ENCODE assay signal across 18 cellular contexts in the genomic region with DNA sequence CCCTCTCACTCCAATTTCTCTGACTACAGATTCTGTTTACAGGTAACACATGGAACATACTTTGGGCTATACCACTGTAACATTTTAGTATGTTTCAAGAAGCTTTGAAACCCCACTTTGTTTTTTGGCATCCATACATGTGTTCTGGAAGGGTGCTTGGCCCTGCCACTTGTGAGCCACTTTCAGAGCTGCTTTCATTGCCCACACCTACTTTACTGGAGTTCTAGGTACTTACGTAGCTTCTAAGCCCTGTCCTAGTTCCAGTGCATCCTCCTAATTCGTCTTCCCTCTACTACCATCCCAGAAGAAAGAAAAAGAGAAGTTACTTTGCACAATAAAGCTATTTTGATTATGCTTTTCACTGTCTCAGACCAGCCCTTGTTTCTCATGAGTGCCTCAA. TPM values are rescaled to one million over a fixed set of nuclear protein-coding genes. Genes with fewer than 3 reads are reported as not detected.
DNase-seq lines count a peak whose midpoint lies in the region; ATAC-seq and TF ChIP-seq lines count a peak whose summit lies in the region.
"Had no signal": no experiment of that assay in that cellular context is flagged by ENCODE, and none has a peak within 500 bp of the region (broad histone marks: within the 10 kb centered on the region; RNA-seq: fewer than 3 reads in every experiment).

No MANE protein-coding gene starts in this region.

- H3K4me1 ChIP-seq in HUES64 (ENCODE audit: insufficient read depth, low read length) (peaks cover 16% of the 10 kb centered on the region), iPS-20b (ENCODE audit: insufficient read depth, low read length) (peaks cover 16% of the 10 kb centered on the region), skeletal muscle satellite cell (ENCODE audit: control insufficient read depth, insufficient read depth, low read length) (peaks cover 11% of the 10 kb centered on the region)

- 0 out of 2 replicates have a peak, but pooled peaks cover under 1% of the 10 kb centered on the region for H3K36me3 ChIP-seq in HUES64 (ENCODE audit: insufficient read depth, low read length)
- H3K36me3 ChIP-seq in iPS-20b (ENCODE audit: insufficient read depth, low read depth, low read length): no peaks in the 10 kb centered on the region
- peaks cover 5% of the 10 kb centered on the region for H3K36me3 ChIP-seq in skeletal muscle satellite cell (ENCODE audit: insufficient read depth, low read length)

- intact Hi-C loops in natural killer cell (cut with micrococcal nuclease): no loop called here

- 74% methylated on average over 2 of the region's 2 CpGs for WGBS in HUES64

- ATAC-seq in esophagus mucosa (no peak), natural killer cell (no peak), HG02973 (IDR thresholded peaks at IDR 0.05; ENCODE audit: unreplicated experiment) (no peak)
- ATAC-seq: activated naive CD4-positive, alpha-beta T cell treated with anti-CD3 and anti-CD28 coated beads, Interleukin-2, amount 50 U/mL, for 72 hours; activated T-cell treated with anti-CD3 and anti-CD28 coated beads, Interleukin-2, amount 50 U/mL, for 4 hours; effector memory CD8-positive, alpha-beta T cell had no signal

- peaks cover 0 to 3% (median 0%) of the 10 kb centered on the region in 5 experiments for H3K9me3 Mint-ChIP-seq in brain
- no peaks in the 10 kb centered on the region for H3K9me3 Mint-ChIP-seq in natural killer cell
- H3K9me3 Mint-ChIP-seq: activated CD4-positive, alpha-beta memory T cell treated with anti-CD3 and anti-CD28 coated beads, Interleukin-2, amount 10 ng/mL, durations not matched to agents 7 days and 5 days; activated naive CD4-positive, alpha-beta T cell treated with anti-CD3 and anti-CD28 coated beads, Interleukin-2, amount 50 U/mL, for 72 hours; activated T-cell treated with anti-CD3 and anti-CD28 coated beads, Interleukin-2, amount 50 U/mL, for 4 hours; effector memory CD8-positive, alpha-beta T cell; IgD-negative memory B cell; type B pancreatic cell had no signal

- no peak overlapping the region for H3K4me3 ChIP-seq in HUES64 (ENCODE audit: low read length)
- H3K4me3 ChIP-seq in iPS-20b (ENCODE audit: low read length): peak overlapping the region; percentile 46; the same call in 1 of the 2 replicates
- H3K4me3 ChIP-seq in skeletal muscle satellite cell (ENCODE audit: low read length): no peak overlapping the region

- H3K27me3 ChIP-seq in HUES64 (ENCODE audit: insufficient read depth, low read length) (no peaks in the 10 kb centered on the region), iPS-20b (ENCODE audit: insufficient read depth, low read length) (no peaks in the 10 kb centered on the region), skeletal muscle satellite cell (ENCODE audit: control insufficient read depth, insufficient read depth, low read length) (no peaks in the 10 kb centered on the region)

- H3K9ac ChIP-seq in HUES64 (ENCODE audit: low read depth, low read length) (0 out of 2 replicates have a peak overlapping the region, but pooled peaks have one; percentile 13), iPS-20b (ENCODE audit: low read depth, low read length) (peak overlapping the region; percentile 90; the same call in 1 of the 2 replicates), skeletal muscle satellite cell (ENCODE audit: low read depth, low read length) (no peak overlapping the region)

- H3K4me3 Mint-ChIP-seq in brain (no peak overlapping the region), natural killer cell (no peak overlapping the region)
- H3K4me3 Mint-ChIP-seq: activated CD4-positive, alpha-beta memory T cell treated with anti-CD3 and anti-CD28 coated beads, Interleukin-2, amount 10 ng/mL, durations not matched to agents 7 days and 5 days; activated T-cell treated with anti-CD3 and anti-CD28 coated beads, Interleukin-2, amount 50 U/mL, for 4 hours; effector memory CD8-positive, alpha-beta T cell; IgD-negative memory B cell had no signal

- peak overlapping the region; percentile 56 for H3K27ac ChIP-seq in HUES64 (ENCODE audit: low read depth, low read length)
- peak overlapping the region; percentile 95 for H3K27ac ChIP-seq in iPS-20b (ENCODE audit: low read length)

- H3K36me3 Mint-ChIP-seq in brain: peaks cover 3% of the 10 kb centered on the region
- no peaks in the 10 kb centered on the region for H3K36me3 Mint-ChIP-seq in natural killer cell
- H3K36me3 Mint-ChIP-seq: activated naive CD4-positive, alpha-beta T cell treated with anti-CD3 and anti-CD28 coated beads, Interleukin-2, amount 50 U/mL, for 72 hours had no signal

- peaks cover 38% of the 10 kb centered on the region for H3K4me1 Mint-ChIP-seq in brain
- H3K4me1 Mint-ChIP-seq in natural killer cell: peaks cover 0 to 4% of the 10 kb centered on the region in 2 donors
- H3K4me1 Mint-ChIP-seq: IgD-negative memory B cell had no signal

- no peak for TF ChIP-seq CTCF in brain (conservative IDR thresholded peaks at IDR 0.05)
- no peak for TF ChIP-seq CTCF in natural killer cell (IDR thresholded peaks at IDR 0.05)

- DNase-seq in natural killer cell (no peak), medulla oblongata (ENCODE audit: extremely low spot score) (no peak)
- DNase-seq: activated CD4-positive, alpha-beta memory T cell treated with anti-CD3 and anti-CD28 coated beads, Interleukin-2, amount 10 ng/mL, durations not matched to agents 7 days and 5 days; activated T-cell treated with anti-CD3 and anti-CD28 coated beads, Interleukin-2, amount 50 U/mL, for 4 hours; effector memory CD8-positive, alpha-beta T cell; NCI-H774; SW 1271 had no signal

- H3K27me3 Mint-ChIP-seq in brain (no peaks in the 10 kb centered on the region), natural killer cell (ENCODE audit: low read depth in 2 of 2) (no peaks in the 10 kb centered on the region)
- H3K27me3 Mint-ChIP-seq: activated CD4-positive, alpha-beta memory T cell treated with anti-CD3 and anti-CD28 coated beads, Interleukin-2, amount 10 ng/mL, durations not matched to agents 7 days and 5 days; effector memory CD8-positive, alpha-beta T cell; IgD-negative memory B cell; type B pancreatic cell had no signal

- H3K27ac Mint-ChIP-seq in brain (peak overlapping the region; percentile 80 to 97 (median 94)), natural killer cell (no peak overlapping the region)
- H3K27ac Mint-ChIP-seq: activated CD4-positive, alpha-beta memory T cell treated with anti-CD3 and anti-CD28 coated beads, Interleukin-2, amount 10 ng/mL, durations not matched to agents 7 days and 5 days; activated naive CD4-positive, alpha-beta T cell treated with anti-CD3 and anti-CD28 coated beads, Interleukin-2, amount 50 U/mL, for 72 hours; effector memory CD8-positive, alpha-beta T cell; IgD-negative memory B cell had no signal

- H3K4me2 ChIP-seq in skeletal muscle satellite cell (ENCODE audit: low read length): peak overlapping the region; percentile 60

- H3K9me3 ChIP-seq in HUES64 (ENCODE audit: insufficient read depth, low read depth, low read length) (no peaks in the 10 kb centered on the region), iPS-20b (ENCODE audit: insufficient read depth, low read depth, low read length) (no peaks in the 10 kb centered on the region), skeletal muscle satellite cell (replicated peaks; ENCODE audit: low read length) (no peaks in the 10 kb centered on the region)

RNA-seq across cellular contexts. Expression of gene C5orf47, which starts 26.5 kb away (rescaled TPM):
- polyA plus RNA-seq in HUES64 (2013, experiment 1 of 2): not detected
- polyA plus RNA-seq in HUES64 (2013, experiment 2 of 2): 0.19 TPM
- polyA plus RNA-seq in brain (ENCODE audit: insufficient read depth, low read depth, low replicate concordance): not detected
- total RNA-seq in skeletal muscle satellite cell (2012; rRNA removed): not detected in 2 replicates
- total RNA-seq in esophagus mucosa: not detected
- total RNA-seq in natural killer cell: not detected
- total RNA-seq: activated CD4-positive, alpha-beta memory T cell treated with anti-CD3 and anti-CD28 coated beads, Interleukin-2, amount 10 ng/mL, durations not matched to agents 7 days and 5 days; activated naive CD4-positive, alpha-beta T cell treated with anti-CD3 and anti-CD28 coated beads, Interleukin-2, amount 50 U/mL, for 72 hours; activated T-cell treated with anti-CD3 and anti-CD28 coated beads, Interleukin-2, amount 50 U/mL, for 4 hours; lung microvascular endothelial cell had no signal
- polyA plus RNA-seq: BJ, IgD-negative memory B cell had no signal

Comparison
In these comparisons a context has a peak if more than half of its experiments do, and no peak if none do; other contexts are left out.
1. H3K27ac Mint-ChIP-seq: peak in brain (5 of 5); none in natural killer cell (0 of 2).